In the genomic region with DNA sequence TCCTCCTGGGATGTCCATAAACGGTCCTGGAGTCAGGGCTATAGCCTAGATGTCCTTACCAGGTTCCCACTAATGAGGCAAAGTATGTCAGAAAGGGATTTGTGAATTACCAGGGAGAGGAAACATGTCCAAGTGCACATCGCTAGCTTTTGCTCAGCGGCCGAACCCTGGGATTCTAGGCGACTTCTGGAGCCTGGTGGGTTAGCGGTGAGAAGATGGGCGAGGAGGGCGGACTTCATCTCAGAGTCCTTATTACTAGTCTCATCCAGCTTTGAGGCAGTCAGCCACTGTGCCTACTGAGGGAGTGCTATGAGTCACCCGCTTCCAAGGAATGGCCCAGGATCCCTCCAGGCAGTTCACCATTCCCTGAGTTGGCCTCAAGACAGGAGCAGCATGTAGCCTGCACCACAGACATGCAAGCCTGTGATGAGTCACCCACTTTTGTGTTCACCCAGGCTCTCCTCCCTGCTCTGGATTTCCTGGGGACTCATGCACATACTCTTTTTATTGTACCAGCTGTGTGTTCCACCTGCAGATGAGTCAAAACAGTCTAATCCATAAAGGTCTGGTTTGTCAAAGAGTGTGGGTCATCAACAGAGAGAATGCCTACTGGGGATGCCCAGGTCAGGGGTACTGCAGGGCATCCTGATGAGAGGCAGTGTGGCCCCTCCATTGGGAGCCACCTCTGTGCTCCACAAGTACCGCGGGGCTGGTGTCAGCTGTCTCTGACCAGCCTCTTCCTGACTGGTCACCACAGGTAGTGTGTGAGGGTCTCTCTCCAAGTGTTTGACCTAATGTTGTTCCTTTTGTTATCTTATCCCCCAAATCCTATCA, we compare ENCODE assay signal across 8 cellular contexts. TPM values are rescaled to one million over a fixed set of nuclear protein-coding genes. Genes with fewer than 3 reads are reported as not detected.
DNase-seq lines count a peak whose midpoint lies in the region; ATAC-seq and TF ChIP-seq lines count a peak whose summit lies in the region.

No MANE protein-coding gene starts in this region.

- in situ Hi-C loops in GM13977 (cut with MboI; ENCODE audit: low pct_unique_long_range_greater_than_20kb, low sequenced_read_pairs, unreplicated experiment), result loop anchor here (10.0 kb wide), 2 partner anchors 105 to 435 kb away; partner anchors contain the start of gene IRF1

- no peak overlapping the region for H3K27ac Mint-ChIP-seq in stimulated activated naive CD8-positive, alpha-beta T cell treated with anti-CD3 and anti-CD28 coated beads, Interleukin-15, amount 100 ng/mL, for 72 hours

- peak overlapping the region; percentile 91 to 92 for H3K27ac ChIP-seq in uterus

- peaks cover 63% of the 10 kb centered on the region for H3K4me1 Mint-ChIP-seq in stimulated activated naive CD8-positive, alpha-beta T cell treated with anti-CD3 and anti-CD28 coated beads, Interleukin-15, amount 100 ng/mL, for 72 hours

- peaks cover 19 to 20% of the 10 kb centered on the region in 2 donors for H3K4me1 ChIP-seq in uterus

- peak; percentile 48 for ATAC-seq in stimulated activated naive CD8-positive, alpha-beta T cell treated with anti-CD3 and anti-CD28 coated beads, Interleukin-15, Interleukin-2, amounts not matched to agents 100 U/mL and 50 U/mL, for 24 hours
- ATAC-seq in stimulated activated naive CD8-positive, alpha-beta T cell treated with anti-CD3 and anti-CD28 coated beads, Interleukin-15, amount 100 ng/mL, for 72 hours, result no peak
- ATAC-seq in HG02798 (IDR thresholded peaks at IDR 0.05; ENCODE audit: poor library complexity, unreplicated experiment), result no peak

- 61 to 64% methylated on average over 11 of the region's 11 CpGs for WGBS in lower leg skin, 2 donors

- H3K9me3 ChIP-seq in uterus, result no peaks in the 10 kb centered on the region

- TF ChIP-seq CTCF in lower leg skin (IDR thresholded peaks at IDR 0.05), result no peak
- TF ChIP-seq CTCF in uterus (IDR thresholded peaks at IDR 0.05), result no peak
- no peak for TF ChIP-seq CTCF in GM13977 (IDR thresholded peaks at IDR 0.05; ENCODE audit: extremely low read depth, insufficient read depth, missing control alignments)

- H3K36me3 ChIP-seq in uterus, result no peaks in the 10 kb centered on the region

- no peaks in the 10 kb centered on the region for H3K9me3 Mint-ChIP-seq in stimulated activated naive CD8-positive, alpha-beta T cell treated with anti-CD3 and anti-CD28 coated beads, Interleukin-15, amount 100 ng/mL, for 72 hours

- TF ChIP-seq POLR2A in lower leg skin (IDR thresholded peaks at IDR 0.05), result no peak
- no peak for TF ChIP-seq POLR2A in uterus (IDR thresholded peaks at IDR 0.05)

- H3K27me3 ChIP-seq in uterus, result no peaks in the 10 kb centered on the region

- H3K4me3 Mint-ChIP-seq in stimulated activated naive CD8-positive, alpha-beta T cell treated with anti-CD3 and anti-CD28 coated beads, Interleukin-15, amount 100 ng/mL, for 72 hours, result no peak overlapping the region

- intact Hi-C loops in lower leg skin (cut with DNase I; ENCODE audit: low total_unique reads) (no loop called here), uterus (cut with DNase I; ENCODE audit: low total_unique reads) (loop anchor here (2.0 kb wide), 1 partner anchor 109 kb away; no protein-coding TSS in a partner anchor)

- H3K4me3 ChIP-seq in lower leg skin (ENCODE audit: low read depth, poor library complexity, severe bottlenecking) (no peak overlapping the region), uterus (no peak overlapping the region)

- H3K27me3 Mint-ChIP-seq in stimulated activated naive CD8-positive, alpha-beta T cell treated with anti-CD3 and anti-CD28 coated beads, Interleukin-15, amount 100 ng/mL, for 72 hours, result no peaks in the 10 kb centered on the region

- DNase-seq in stimulated activated naive CD8-positive, alpha-beta T cell treated with anti-CD3 and anti-CD28 coated beads, Interleukin-15, Interleukin-2, amounts not matched to agents 100 U/mL and 50 U/mL, for 24 hours, result no peak
- DNase-seq in stimulated activated naive CD8-positive, alpha-beta T cell treated with anti-CD3 and anti-CD28 coated beads, Interleukin-15, amount 100 ng/mL, for 72 hours, result no peak
- DNase-seq in amniotic epithelial cell (ENCODE audit: low read depth) (peak; percentile 99), lower leg skin (ENCODE audit: low spot score in 2 of 2) (peak; percentile 88 to 94), uterus (peak; percentile 72 to 89), NCI-H1417 treated with DMSO at 0.1 percent for 48 hours (lab: John Stamatoyannopoulos, UW) (no peak), GM13977 (ENCODE audit: low spot score) (no peak)

RNA-seq across cellular contexts. Expression of gene SLC22A5, which starts 20.2 kb away (rescaled TPM):
- total RNA-seq in lower leg skin (10 to 100 TPM; 13.2 to 25.4 (median 15.7) TPM), uterus (10 to 100 TPM in 2 of 4 donors, 1 to 10 TPM in 2; 2.0 to 18.9 (median 10.0) TPM)

Comparison
In these comparisons a context has a peak if more than half of its experiments do, and no peak if none do; other contexts are left out.
1. DNase-seq: peak in amniotic epithelial cell (single experiment), lower leg skin (2 of 2) and uterus (2 of 2); none in stimulated activated naive CD8-positive, alpha-beta T cell treated with anti-CD3 and anti-CD28 coated beads, Interleukin-15, Interleukin-2, amounts not matched to agents 100 U/mL and 50 U/mL, for 24 hours (single experiment), stimulated activated naive CD8-positive, alpha-beta T cell treated with anti-CD3 and anti-CD28 coated beads, Interleukin-15, amount 100 ng/mL, for 72 hours (0 of 2), NCI-H1417 treated with DMSO at 0.1 percent for 48 hours (single experiment) and GM13977 (single experiment).